8 cellular contexts compared by ENCODE assay signal in genomic region chr3:11770477-11771381, GRCh38.
DNase-seq lines count a peak whose midpoint lies in the region; ATAC-seq and TF ChIP-seq lines count a peak whose summit lies in the region.

No MANE protein-coding gene starts in this region.

- ATAC-seq in GM18867 (IDR thresholded peaks at IDR 0.05; ENCODE audit: unreplicated experiment) (peak; percentile 100), HG03097 (IDR thresholded peaks at IDR 0.05; ENCODE audit: low FRiP score, unreplicated experiment) (peak; percentile 98), lower lobe of right lung (peak; percentile 97 to 99)

- H3K27me3 ChIP-seq in lower lobe of right lung (ENCODE audit: low read depth): no peaks in the 10 kb centered on the region

- peak overlapping the region; percentile 55 for H3K27ac ChIP-seq in lower lobe of right lung

- peaks cover 13% of the 10 kb centered on the region for H3K4me1 ChIP-seq in lower lobe of right lung

- H3K4me3 ChIP-seq in lower lobe of right lung: peak overlapping the region; percentile 18

- H3K9me3 ChIP-seq in lower lobe of right lung: no peaks in the 10 kb centered on the region

- intact Hi-C loops in lower lobe of right lung (cut with DNase I): no loop called here

- DNase-seq in A172 (ENCODE audit: low spot score) (peak; percentile 75), NCI-H2227 treated with DMSO at 0.1 percent for 48 hours (lab: John Stamatoyannopoulos, UW) (peak; percentile 73), dermis microvascular lymphatic vessel endothelial cell (ENCODE audit: low read depth in 2 of 2) (peak; percentile 88 to 94), lower lobe of right lung (peak; percentile 87)
- DNase-seq in activated CD4-positive, alpha-beta T cell treated with anti-CD3 and anti-CD28 coated beads, Interleukin-2, amount 50 U/mL, for 24 hours (ENCODE audit: low read depth in 1 of 2, low spot score in 1 of 2): peak; percentile 26 to 67
- DNase-seq in stimulated activated CD4-positive, alpha-beta T cell treated with anti-CD3 and anti-CD28 coated beads, TNF-alpha, amount 100 ng/mL, for 48 hours (ENCODE audit: low read depth in 3 of 3): peak; percentile 41 to 67 (median 58)

- TF ChIP-seq CTCF in lower lobe of right lung (IDR thresholded peaks at IDR 0.05): no peak

- no peaks in the 10 kb centered on the region for H3K36me3 ChIP-seq in lower lobe of right lung

Comparison
In these comparisons a context has a peak if more than half of its experiments do, and no peak if none do; other contexts are left out.
1. Peak in every context shown above with its lines: DNase-seq, ATAC-seq, H3K4me3 ChIP-seq and H3K27ac ChIP-seq.